In the genomic region with DNA sequence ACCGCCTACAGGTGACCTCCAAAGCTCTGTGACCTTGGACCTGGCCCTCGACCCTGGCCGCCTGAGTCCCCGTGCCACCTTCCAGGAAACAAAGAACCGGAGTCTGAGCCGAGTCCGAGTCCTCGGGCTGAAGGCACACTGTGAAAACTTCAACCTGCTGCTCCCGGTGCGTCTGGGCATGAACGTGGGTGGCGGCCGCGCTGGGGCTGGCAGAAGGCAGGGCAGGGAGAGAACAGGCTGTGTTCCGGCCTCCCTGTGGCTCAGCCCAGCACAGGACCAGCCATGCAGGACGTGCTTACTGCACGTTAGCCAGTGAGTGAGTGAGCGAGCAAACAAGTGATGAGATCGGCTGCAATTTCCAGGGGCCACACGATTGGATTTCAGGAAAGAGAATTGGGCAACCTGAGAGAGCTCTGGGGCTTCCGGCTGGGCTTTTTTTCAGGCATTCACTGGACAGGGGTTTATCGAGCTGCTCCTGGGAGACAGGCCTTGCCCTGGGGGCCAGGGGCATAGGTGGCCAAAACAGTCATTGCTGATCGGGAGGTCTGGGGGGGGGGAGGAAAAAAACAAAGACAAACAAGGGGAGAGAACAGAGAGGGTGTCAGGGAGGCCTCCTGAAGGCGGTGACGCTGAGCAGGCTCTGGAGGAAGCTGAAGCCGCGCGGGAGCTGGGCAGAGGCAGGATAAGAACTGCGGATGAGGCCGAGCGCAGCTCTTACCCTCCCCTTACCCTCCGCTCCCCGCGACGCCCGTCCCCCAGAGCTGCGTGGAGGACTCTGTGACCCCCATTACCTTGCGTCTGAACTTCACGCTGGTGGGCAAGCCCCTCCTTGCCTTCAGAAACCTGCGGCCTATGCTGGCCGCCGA, we compare ENCODE assay signal across 23 cellular contexts. TPM values are rescaled to one million over a fixed set of nuclear protein-coding genes. Genes with fewer than 3 reads are reported as not detected.
"Had no signal": no experiment of that assay in that cellular context is flagged by ENCODE, and none has a peak within 500 bp of the region (broad histone marks: within the 10 kb centered on the region; RNA-seq: fewer than 3 reads in every experiment).

No MANE protein-coding gene starts in this region.

- H3K4me3 Mint-ChIP-seq: activated naive CD8-positive, alpha-beta T cell treated with anti-CD3 and anti-CD28 coated beads, Interleukin-2, amount 10 ng/mL, durations not matched to agents 7 days and 5 days; effector memory CD8-positive, alpha-beta T cell; natural killer cell treated with Interleukin-12 subunit alpha and Interleukin-12 subunit beta and Interleukin-15 and Interleukin-18, amount 100 ng/mL, for 72 hours had no signal

- H3K9me3 ChIP-seq: transverse colon, vagina had no signal

- H3K4me3 ChIP-seq: smooth muscle cell, transverse colon, vagina had no signal

- H3K4me2 ChIP-seq: smooth muscle cell had no signal

- H3K27ac Mint-ChIP-seq: activated naive CD8-positive, alpha-beta T cell treated with anti-CD3 and anti-CD28 coated beads, Interleukin-2, amount 10 ng/mL, durations not matched to agents 7 days and 5 days; effector memory CD8-positive, alpha-beta T cell had no signal

- H3K36me3 Mint-ChIP-seq: natural killer cell treated with Interleukin-12 subunit alpha and Interleukin-12 subunit beta and Interleukin-15 and Interleukin-18, amount 100 ng/mL, for 72 hours had no signal

- H3K27ac ChIP-seq: brain microvascular endothelial cell, transverse colon, vagina had no signal

- ATAC-seq: effector memory CD8-positive, alpha-beta T cell; natural killer cell treated with Interleukin-12 subunit alpha and Interleukin-12 subunit beta and Interleukin-15 and Interleukin-18, amount 100 ng/mL, for 72 hours; stimulated activated naive CD8-positive, alpha-beta T cell treated with anti-CD3 and anti-CD28 coated beads, Interleukin-15, Interleukin-2, amounts not matched to agents 100 U/mL and 50 U/mL, for 24 hours had no signal

- H3K36me3 ChIP-seq: brain microvascular endothelial cell, transverse colon, vagina had no signal

- H3K4me1 ChIP-seq: transverse colon, vagina had no signal

- H3K27me3 Mint-ChIP-seq: natural killer cell treated with Interleukin-12 subunit alpha and Interleukin-12 subunit beta and Interleukin-15 and Interleukin-18, amount 100 ng/mL, for 72 hours had no signal

- DNase-seq: activated CD4-positive, CD25-positive, alpha-beta regulatory T cell treated with anti-CD3 and anti-CD28 coated beads, Interleukin-2, amount 50 U/mL, for 72 hours; activated naive CD4-positive, alpha-beta T cell; activated naive CD8-positive, alpha-beta T cell treated with anti-CD3 and anti-CD28 coated beads, Interleukin-2, amount 10 ng/mL, durations not matched to agents 7 days and 5 days; activated T-cell treated with anti-CD3 and anti-CD28 coated beads for 4 hours; anterior cingulate cortex; brain microvascular endothelial cell; cerebellar nuclear complex; dermis blood vessel endothelial cell; effector memory CD8-positive, alpha-beta T cell; foreskin melanocyte; right cardiac atrium; stimulated activated CD4-positive, alpha-beta T cell treated with anti-CD3 and anti-CD28 coated beads, Interleukin-4, amount 100 ng/mL, for 4 hours; stimulated activated CD8-positive, alpha-beta memory T cell treated with anti-CD3 and anti-CD28 coated beads, Interleukin-4, amount 100 ng/mL, for 48 hours; stimulated activated naive CD8-positive, alpha-beta T cell treated with anti-CD3 and anti-CD28 coated beads, Interleukin-15, Interleukin-2, amounts not matched to agents 100 U/mL and 50 U/mL, for 24 hours; transverse colon had no signal

- H3K27me3 ChIP-seq: brain microvascular endothelial cell, transverse colon, vagina had no signal

- H3K9me3 Mint-ChIP-seq: natural killer cell treated with Interleukin-12 subunit alpha and Interleukin-12 subunit beta and Interleukin-15 and Interleukin-18, amount 100 ng/mL, for 72 hours had no signal

RNA-seq across cellular contexts. Expression of gene ITGAX, which starts 16.9 kb away (rescaled TPM):
- total RNA-seq: progenitor cell of endocrine pancreas had no signal
- polyA plus RNA-seq: fibroblast of lung, smooth muscle cell had no signal

RNA-seq across cellular contexts. Expression of gene ITGAD, which starts 21.3 kb away (rescaled TPM):
- total RNA-seq: dermis blood vessel endothelial cell, fibroblast of lung, kidney epithelial cell, progenitor cell of endocrine pancreas, right cardiac atrium, smooth muscle cell, vagina had no signal
- polyA plus RNA-seq: fibroblast of lung, right cardiac atrium, smooth muscle cell had no signal

RNA-seq across cellular contexts. Expression of gene COX6A2, which starts 56.3 kb away (rescaled TPM):
- total RNA-seq: activated naive CD8-positive, alpha-beta T cell treated with anti-CD3 and anti-CD28 coated beads, Interleukin-2, amount 10 ng/mL, durations not matched to agents 7 days and 5 days; dermis blood vessel endothelial cell; fibroblast of lung; kidney epithelial cell; mesenteric fat pad; natural killer cell treated with Interleukin-12 subunit alpha and Interleukin-12 subunit beta and Interleukin-15 and Interleukin-18, amount 100 ng/mL, for 72 hours; omental fat pad; progenitor cell of endocrine pancreas; smooth muscle cell; transverse colon; vagina had no signal
- polyA plus RNA-seq: fibroblast of lung, smooth muscle cell had no signal
